1 cellular context compared by ENCODE assay signal in genomic region chr17:81579821-81580321, GRCh38.
TF ChIP-seq lines count a peak whose summit lies in the region.

No MANE protein-coding gene starts in this region.

TF ChIP-seq in HEK293T, 16 proteins besides CTCF, POLR2A, EP300 and RAD21 (continued from another document):
- no peak for TF ChIP-seq PKNOX1 (IDR thresholded peaks at IDR 0.05)
- TF ChIP-seq ELF4 (IDR thresholded peaks at IDR 0.05): no peak
- TF ChIP-seq CTBP1 (IDR thresholded peaks at IDR 0.05; ENCODE audit: borderline replicate concordance): no peak
- no peak for TF ChIP-seq LEF1 (IDR thresholded peaks at IDR 0.05; ENCODE audit: borderline replicate concordance)
- TF ChIP-seq FOXM1 (IDR thresholded peaks at IDR 0.05; ENCODE audit: borderline replicate concordance): no peak
